Comparison of ENCODE assay signal across 8 cellular contexts in the genomic region with DNA sequence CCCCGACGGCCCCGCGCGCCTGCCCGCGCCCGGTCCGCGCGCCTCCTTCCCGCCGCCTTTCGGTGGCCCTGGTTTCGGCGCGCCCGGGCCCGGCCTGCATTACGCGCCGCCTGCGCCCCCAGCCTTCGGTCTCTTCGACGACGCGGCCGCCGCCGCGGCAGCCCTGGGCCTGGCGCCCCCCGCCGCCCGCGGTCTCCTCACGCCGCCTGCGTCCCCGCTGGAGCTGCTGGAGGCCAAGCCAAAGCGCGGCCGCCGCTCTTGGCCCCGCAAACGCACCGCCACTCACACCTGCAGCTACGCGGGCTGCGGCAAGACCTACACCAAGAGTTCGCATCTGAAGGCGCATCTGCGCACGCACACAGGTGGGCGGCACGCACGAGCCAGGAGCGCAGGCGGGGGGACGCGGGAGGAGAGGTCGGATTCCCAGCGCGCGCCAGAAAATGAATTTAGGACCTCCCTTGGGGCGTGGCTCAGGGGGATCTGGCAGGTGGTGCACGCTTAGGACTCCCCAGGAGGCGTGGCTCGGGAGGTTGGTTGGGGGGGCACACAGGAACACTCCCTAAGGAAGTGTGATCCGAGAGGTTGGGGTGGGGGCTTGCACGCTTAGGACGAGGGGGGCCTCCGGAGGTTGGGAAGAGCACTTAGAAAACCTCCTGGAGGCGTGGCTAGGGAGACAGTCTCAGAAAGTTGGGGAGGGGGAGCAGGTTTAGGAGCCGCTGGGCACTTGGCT. TPM values are rescaled to one million over a fixed set of nuclear protein-coding genes. Genes with fewer than 3 reads are reported as not detected.
DNase-seq lines count a peak whose midpoint lies in the region; ATAC-seq and TF ChIP-seq lines count a peak whose summit lies in the region.

No MANE protein-coding gene starts in this region.

- H3K9me2 ChIP-seq in DOHH2 (replicated peaks; ENCODE audit: control insufficient read depth, low read length) = no peaks in the 10 kb centered on the region

- peaks cover 20% of the 10 kb centered on the region for H3F3A ChIP-seq in DOHH2 (ENCODE audit: control insufficient read depth, insufficient read depth)

- H3K27ac ChIP-seq in DOHH2 (ENCODE audit: low read depth, low read length) (no peak overlapping the region), adipose tissue (ENCODE audit: low read depth, low read length) (peak overlapping the region; percentile 86)

- H3K27me3 ChIP-seq in DOHH2 (ENCODE audit: control insufficient read depth, low read length) (peaks cover 61% of the 10 kb centered on the region), iPS-15b (ENCODE audit: control insufficient read depth, insufficient read depth, low read length) (peaks cover 49% of the 10 kb centered on the region)

- H4K20me1 ChIP-seq in DOHH2 (ENCODE audit: control insufficient read depth, insufficient read depth, low read depth, low read length) = no peaks in the 10 kb centered on the region

- H3K79me2 ChIP-seq in DOHH2 (ENCODE audit: control insufficient read depth, low read length) = no peaks in the 10 kb centered on the region

- no peak overlapping the region for H3K9ac ChIP-seq in iPS-15b (ENCODE audit: low read depth, low read length)

- no peak for ATAC-seq in GM21737 (IDR thresholded peaks at IDR 0.05; ENCODE audit: unreplicated experiment)

- no peak for TF ChIP-seq CTCF in DOHH2 (IDR thresholded peaks at IDR 0.05; ENCODE audit: low read depth, low read length, poor library complexity, severe bottlenecking)

- DNase-seq in NCI-H345 (lab: John Stamatoyannopoulos, UW) (peak; percentile 47), inferior parietal cortex (ENCODE audit: extremely low spot score) (no peak), MV-4-11 (lab: John Stamatoyannopoulos, UW) (no peak)
- DNase-seq in stimulated activated CD4-positive, alpha-beta T cell treated with anti-CD3 and anti-CD28 coated beads, Interleukin-15, amount 100 ng/mL, for 24 hours = peak; percentile 50

- no peaks in the 10 kb centered on the region for H3K36me3 ChIP-seq in DOHH2 (ENCODE audit: control insufficient read depth, low read length)
- H3K36me3 ChIP-seq in iPS-15b (ENCODE audit: control insufficient read depth, insufficient read depth, low read length) = no peaks in the 10 kb centered on the region

- H3K4me1 ChIP-seq in DOHH2 (ENCODE audit: control insufficient read depth, low read length) (peaks cover 68% of the 10 kb centered on the region), iPS-15b (ENCODE audit: control insufficient read depth, insufficient read depth, low read length) (no peaks in the 10 kb centered on the region)

- no peak overlapping the region for H3K4me3 ChIP-seq in DOHH2 (ENCODE audit: low read length)
- H3K4me3 ChIP-seq in iPS-15b (ENCODE audit: low read depth, low read length) = peak overlapping the region; percentile 92

- WGBS in adipose tissue, 3 donors = 3 to 5% (median 4%) methylated on average over 58 to 76 of the region's 76 CpGs

- peak overlapping the region; percentile 16; the same call in 1 of the 2 replicates for H3K4me2 ChIP-seq in DOHH2 (ENCODE audit: low read length)

- H3K9me3 ChIP-seq in DOHH2 (ENCODE audit: control insufficient read depth, insufficient read depth, low read length) (no peaks in the 10 kb centered on the region), iPS-15b (ENCODE audit: control insufficient read depth, insufficient read depth, low read length) (no peaks in the 10 kb centered on the region)

RNA-seq across cellular contexts. Expression of gene KLF2, which starts 1.2 kb away (rescaled TPM):
- polyA plus RNA-seq in adipose tissue = 100 to 1,000 TPM in 1 of 3 donors, 10 to 100 TPM in 2; 16.4 to 136 (median 54.7) TPM

Comparison
In these comparisons a context has a peak if more than half of its experiments do, and no peak if none do; other contexts are left out.
1. DNase-seq: peak in NCI-H345 (single experiment) and stimulated activated CD4-positive, alpha-beta T cell treated with anti-CD3 and anti-CD28 coated beads, Interleukin-15, amount 100 ng/mL, for 24 hours (single experiment); none in inferior parietal cortex (single experiment) and MV-4-11 (single experiment).